In the genomic region with DNA sequence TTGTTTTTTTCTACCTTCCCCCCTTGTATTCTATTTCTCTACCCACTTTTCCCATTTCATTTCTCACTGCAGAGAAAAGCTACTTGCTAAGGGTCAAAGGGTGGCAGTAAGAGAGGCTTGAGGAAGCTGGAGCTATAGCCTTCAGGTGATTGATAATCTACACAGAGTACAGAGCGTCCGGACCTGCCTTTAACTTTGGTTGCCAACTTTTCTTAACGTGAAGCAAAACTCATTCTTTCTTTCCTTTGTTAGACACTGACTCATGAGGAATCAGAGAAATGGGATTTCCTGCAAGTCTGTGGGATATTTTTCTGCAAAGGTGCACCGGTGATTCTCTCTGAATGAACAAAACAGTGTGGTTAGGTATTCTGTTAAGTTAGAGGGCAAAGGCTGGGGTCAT, we compare ENCODE assay signal across 13 cellular contexts.
"Had no signal": no experiment of that assay in that cellular context is flagged by ENCODE, and none has a peak within 500 bp of the region (broad histone marks: within the 10 kb centered on the region; RNA-seq: fewer than 3 reads in every experiment).

No MANE protein-coding gene starts in this region.

- H3K27ac Mint-ChIP-seq: activated CD4-positive, alpha-beta T cell treated with anti-CD3 and anti-CD28 coated beads, Interleukin-2, amount 10 ng/mL, durations not matched to agents 24 days and 14 days; activated naive CD4-positive, alpha-beta T cell treated with anti-CD3 and anti-CD28 coated beads for 36 hours; activated T-helper 17 cell treated with anti-CD3 and anti-CD28 coated beads, Interleukin-2, amount 50 U/mL, for 72 hours; effector memory CD8-positive, alpha-beta T cell; WTC11 had no signal

- H3K9me3 Mint-ChIP-seq: activated CD4-positive, alpha-beta T cell treated with anti-CD3 and anti-CD28 coated beads, Interleukin-2, amount 10 ng/mL, durations not matched to agents 24 days and 14 days; activated naive CD4-positive, alpha-beta T cell treated with anti-CD3 and anti-CD28 coated beads for 36 hours; activated T-helper 17 cell treated with anti-CD3 and anti-CD28 coated beads, Interleukin-2, amount 50 U/mL, for 72 hours; effector memory CD8-positive, alpha-beta T cell had no signal

- DNase-seq: activated CD4-positive, alpha-beta T cell treated with anti-CD3 and anti-CD28 coated beads, Interleukin-2, amount 10 ng/mL, durations not matched to agents 24 days and 14 days; activated naive CD4-positive, alpha-beta T cell treated with anti-CD3 and anti-CD28 coated beads for 36 hours; effector memory CD8-positive, alpha-beta T cell; foreskin fibroblast; head of caudate nucleus; left ventricle myocardium inferior; T-helper 1 cell; uterus had no signal

- H3K27me3 ChIP-seq: esophagus muscularis mucosa, uterus had no signal

- H3K9me3 ChIP-seq: esophagus muscularis mucosa, uterus had no signal

- H3K27me3 Mint-ChIP-seq: activated CD4-positive, alpha-beta T cell treated with anti-CD3 and anti-CD28 coated beads, Interleukin-2, amount 10 ng/mL, durations not matched to agents 24 days and 14 days; activated T-helper 17 cell treated with anti-CD3 and anti-CD28 coated beads, Interleukin-2, amount 50 U/mL, for 72 hours; effector memory CD8-positive, alpha-beta T cell had no signal

- H3K4me3 ChIP-seq: esophagus muscularis mucosa, left ventricle myocardium inferior, smooth muscle cell, uterus had no signal

- H3K36me3 ChIP-seq: esophagus muscularis mucosa, left ventricle myocardium inferior, uterus had no signal

- ATAC-seq: activated T-helper 17 cell treated with anti-CD3 and anti-CD28 coated beads, Interleukin-2, amount 50 U/mL, for 72 hours; effector memory CD8-positive, alpha-beta T cell; WTC11 had no signal

- H3K4me1 Mint-ChIP-seq: activated CD4-positive, alpha-beta T cell treated with anti-CD3 and anti-CD28 coated beads, Interleukin-2, amount 10 ng/mL, durations not matched to agents 24 days and 14 days; activated T-helper 17 cell treated with anti-CD3 and anti-CD28 coated beads, Interleukin-2, amount 50 U/mL, for 72 hours had no signal

- H3K4me3 Mint-ChIP-seq: activated CD4-positive, alpha-beta T cell treated with anti-CD3 and anti-CD28 coated beads, Interleukin-2, amount 10 ng/mL, durations not matched to agents 24 days and 14 days; activated naive CD4-positive, alpha-beta T cell treated with anti-CD3 and anti-CD28 coated beads for 36 hours; activated T-helper 17 cell treated with anti-CD3 and anti-CD28 coated beads, Interleukin-2, amount 50 U/mL, for 72 hours; effector memory CD8-positive, alpha-beta T cell; WTC11 had no signal

- H3K27ac ChIP-seq: esophagus muscularis mucosa, left ventricle myocardium inferior, parathyroid adenoma, uterus had no signal

- H3K4me1 ChIP-seq: left ventricle myocardium inferior, parathyroid adenoma, uterus had no signal
